In the genomic region with DNA sequence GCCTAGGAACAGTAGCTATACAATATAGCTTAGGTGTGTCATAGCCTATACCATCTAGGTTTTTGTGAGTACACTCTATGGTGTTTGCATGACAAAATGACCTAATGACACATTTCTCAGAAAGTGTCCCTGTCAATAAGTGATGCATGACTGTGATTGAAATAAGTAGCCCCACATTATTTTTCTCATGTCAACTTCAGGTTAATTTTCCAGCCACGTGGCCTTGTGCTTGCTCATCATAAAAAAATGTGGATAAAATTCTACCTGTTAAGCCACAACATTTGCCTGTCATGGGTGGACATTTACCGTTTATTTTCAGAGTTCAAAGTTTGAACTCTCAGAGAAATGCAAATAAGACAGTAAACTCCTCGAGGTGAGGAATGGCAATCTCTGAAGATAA, we compare ENCODE assay signal across 19 cellular contexts. TPM values are rescaled to one million over a fixed set of nuclear protein-coding genes. Genes with fewer than 3 reads are reported as not detected.
DNase-seq lines count a peak whose midpoint lies in the region; ATAC-seq lines count a peak whose summit lies in the region.
"Had no signal": no experiment of that assay in that cellular context is flagged by ENCODE, and none has a peak within 500 bp of the region (broad histone marks: within the 10 kb centered on the region; RNA-seq: fewer than 3 reads in every experiment).

No MANE protein-coding gene starts in this region.

- H3K4me1 ChIP-seq in Karpas-422 (ENCODE audit: low read length), result peaks cover 14% of the 10 kb centered on the region

- H3K9me3 ChIP-seq in Karpas-422 (ENCODE audit: low read length), result no peaks in the 10 kb centered on the region

- no peaks in the 10 kb centered on the region for H3K9me3 Mint-ChIP-seq in activated naive CD8-positive, alpha-beta T cell treated with anti-CD3 and anti-CD28 coated beads, Interleukin-2, amount 50 U/mL, for 24 hours
- H3K9me3 Mint-ChIP-seq in activated naive CD8-positive, alpha-beta T cell treated with anti-CD3 and anti-CD28 coated beads for 36 hours, result no peaks in the 10 kb centered on the region
- H3K9me3 Mint-ChIP-seq: CD8-positive, alpha-beta T cell; HFFc6 had no signal

- no peak overlapping the region for H3K27ac ChIP-seq in Karpas-422 (ENCODE audit: low read length)
- H3K27ac ChIP-seq: BLaER1 treated with 17β-estradiol and CSF1 and Interleukin-3, amounts not matched to agents 10 nM and 100 nM; HL-60 had no signal

- no peak overlapping the region for H3K4me3 Mint-ChIP-seq in activated naive CD8-positive, alpha-beta T cell treated with anti-CD3 and anti-CD28 coated beads, Interleukin-2, amount 50 U/mL, for 24 hours
- H3K4me3 Mint-ChIP-seq in activated naive CD8-positive, alpha-beta T cell treated with anti-CD3 and anti-CD28 coated beads for 36 hours, result no peak overlapping the region
- H3K4me3 Mint-ChIP-seq: B cell; CD8-positive, alpha-beta T cell; HFFc6 had no signal

- H3K36me3 Mint-ChIP-seq in activated naive CD8-positive, alpha-beta T cell treated with anti-CD3 and anti-CD28 coated beads, Interleukin-2, amount 50 U/mL, for 24 hours (ENCODE audit: low read depth), result no peaks in the 10 kb centered on the region
- no peaks in the 10 kb centered on the region for H3K36me3 Mint-ChIP-seq in activated naive CD8-positive, alpha-beta T cell treated with anti-CD3 and anti-CD28 coated beads for 36 hours

- H4K20me1 ChIP-seq in Karpas-422 (ENCODE audit: insufficient read depth, low read depth, low read length), result no peaks in the 10 kb centered on the region; the same call in 1 of the 2 replicates

- no peaks in the 10 kb centered on the region for H3K36me3 ChIP-seq in Karpas-422 (ENCODE audit: insufficient read depth, low read length)

- no peak overlapping the region for H3K27ac Mint-ChIP-seq in activated naive CD8-positive, alpha-beta T cell treated with anti-CD3 and anti-CD28 coated beads, Interleukin-2, amount 50 U/mL, for 24 hours
- no peak overlapping the region for H3K27ac Mint-ChIP-seq in activated naive CD8-positive, alpha-beta T cell treated with anti-CD3 and anti-CD28 coated beads for 36 hours
- H3K27ac Mint-ChIP-seq: B cell; CD8-positive, alpha-beta T cell; HFFc6 had no signal

- DNase-seq in activated naive CD8-positive, alpha-beta T cell treated with anti-CD3 and anti-CD28 coated beads, Interleukin-2, amount 50 U/mL, for 24 hours, result no peak
- DNase-seq in activated naive CD8-positive, alpha-beta T cell treated with anti-CD3 and anti-CD28 coated beads for 36 hours, result no peak
- DNase-seq in Karpas-422 (peak; percentile 38), kidney tubule cell (ENCODE audit: low spot score) (peak; percentile 55), superior temporal gyrus (ENCODE audit: extremely low spot score) (peak; percentile 6)
- DNase-seq: Calu3; CD8-positive, alpha-beta T cell; DMS79 treated with DMSO at 0.1 percent for 48 hours; GF-D8; GOT3; H7; HFFc6; KBM-7 had no signal

- H3K4me1 Mint-ChIP-seq in activated naive CD8-positive, alpha-beta T cell treated with anti-CD3 and anti-CD28 coated beads, Interleukin-2, amount 50 U/mL, for 24 hours, result peaks cover 24% of the 10 kb centered on the region
- H3K4me1 Mint-ChIP-seq in activated naive CD8-positive, alpha-beta T cell treated with anti-CD3 and anti-CD28 coated beads for 36 hours, result peaks cover 17% of the 10 kb centered on the region

- no peak overlapping the region for H3K4me2 ChIP-seq in Karpas-422 (ENCODE audit: low read depth, low read length, poor library complexity, severe bottlenecking)
- H3K4me2 ChIP-seq: BLaER1 treated with 17β-estradiol and CSF1 and Interleukin-3, amounts not matched to agents 10 nM and 100 nM had no signal

- no peak overlapping the region for H3K4me3 ChIP-seq in Karpas-422 (ENCODE audit: low read length)
- H3K4me3 ChIP-seq: BLaER1 treated with 17β-estradiol and CSF1 and Interleukin-3, amounts not matched to agents 10 nM and 100 nM had no signal

- ATAC-seq in activated naive CD8-positive, alpha-beta T cell treated with anti-CD3 and anti-CD28 coated beads, Interleukin-2, amount 50 U/mL, for 24 hours, result peak; percentile 16
- ATAC-seq in GM19463 (IDR thresholded peaks at IDR 0.05; ENCODE audit: unreplicated experiment) (no peak), GM21381 (IDR thresholded peaks at IDR 0.05; ENCODE audit: unreplicated experiment) (no peak)
- ATAC-seq: CD8-positive, alpha-beta T cell; HCT116 had no signal

- H3K27me3 ChIP-seq in Karpas-422 (ENCODE audit: low read length), result no peaks in the 10 kb centered on the region
- H3K27me3 ChIP-seq: BLaER1 treated with 17β-estradiol and CSF1 and Interleukin-3, amounts not matched to agents 10 nM and 100 nM had no signal

- H2AFZ ChIP-seq in Karpas-422 (ENCODE audit: low read length), result no peak overlapping the region

- no peaks in the 10 kb centered on the region for H3K79me2 ChIP-seq in Karpas-422 (ENCODE audit: low read length)

- no peaks in the 10 kb centered on the region for H3K9me2 ChIP-seq in Karpas-422 (replicated peaks; ENCODE audit: insufficient read depth, low read length)

- no peak overlapping the region for H3K9ac ChIP-seq in Karpas-422 (ENCODE audit: low read length)
- H3K9ac ChIP-seq: BLaER1 treated with 17β-estradiol and CSF1 and Interleukin-3, amounts not matched to agents 10 nM and 100 nM had no signal

- no peaks in the 10 kb centered on the region for H3K27me3 Mint-ChIP-seq in activated naive CD8-positive, alpha-beta T cell treated with anti-CD3 and anti-CD28 coated beads, Interleukin-2, amount 50 U/mL, for 24 hours
- H3K27me3 Mint-ChIP-seq in activated naive CD8-positive, alpha-beta T cell treated with anti-CD3 and anti-CD28 coated beads for 36 hours, result no peaks in the 10 kb centered on the region
- H3K27me3 Mint-ChIP-seq: B cell had no signal

RNA-seq across cellular contexts. Expression of gene DISC1, which starts 5.5 kb away (rescaled TPM):
- total RNA-seq in activated naive CD8-positive, alpha-beta T cell treated with anti-CD3 and anti-CD28 coated beads for 36 hours, result 1 to 10 TPM; 1.7 to 2.0 TPM
- 4.3 and 6.4 TPM in 2 replicates for total RNA-seq in Karpas-422 (2014; rRNA removed; shearing (Covaris generic); ENCODE audit: low replicate concordance)

Comparison
In these comparisons a context has a peak if more than half of its experiments do, and no peak if none do; other contexts are left out.
1. DNase-seq: peak in Karpas-422 (single experiment), kidney tubule cell (single experiment) and superior temporal gyrus (single experiment); none in activated naive CD8-positive, alpha-beta T cell treated with anti-CD3 and anti-CD28 coated beads, Interleukin-2, amount 50 U/mL, for 24 hours (single experiment) and activated naive CD8-positive, alpha-beta T cell treated with anti-CD3 and anti-CD28 coated beads for 36 hours (single experiment).